ENCODE assay signal across 3 cellular contexts in the genomic region with DNA sequence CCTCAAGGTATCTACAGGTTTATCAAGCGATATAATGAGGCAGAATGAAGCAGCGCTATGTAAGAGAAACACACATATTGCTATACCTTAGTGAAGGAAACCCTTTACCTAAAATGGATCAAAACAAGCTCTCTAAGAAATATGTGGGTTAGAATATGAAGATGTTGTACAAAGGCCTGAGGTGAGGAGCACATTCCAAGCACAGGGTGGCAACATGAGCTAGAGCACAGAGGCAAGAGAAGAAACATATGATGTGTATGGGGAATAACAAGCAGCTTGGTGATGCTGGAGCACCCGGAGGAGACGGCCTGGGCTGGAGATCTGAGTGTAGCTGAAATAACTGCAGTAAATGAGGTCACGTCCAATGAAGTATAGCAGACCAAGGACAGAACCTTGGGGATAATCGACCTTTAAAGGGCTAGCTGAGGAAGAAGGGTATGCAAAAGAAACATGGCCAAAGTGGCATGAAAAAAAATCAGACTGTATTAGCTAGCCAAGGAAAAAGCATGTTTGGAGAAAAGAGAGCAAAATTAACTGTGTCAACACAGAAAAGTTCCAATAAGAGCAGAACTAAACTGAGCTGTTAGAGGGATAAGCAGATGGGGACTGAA.
TF ChIP-seq lines count a peak whose summit lies in the region.

No MANE protein-coding gene starts in this region.

TF ChIP-seq in SK-N-SH treated with all-trans-retinoic acid at 6 μM for 48 hours, 23 proteins besides CTCF, POLR2A, EP300 and RAD21 (continued from another document):
- no peak for TF ChIP-seq TOX (CRISPR knock-in tag; IDR thresholded peaks at IDR 0.05; ENCODE audit: borderline replicate concordance)
- TF ChIP-seq ZNF70 (CRISPR knock-in tag; IDR thresholded peaks at IDR 0.05), result no peak
- no peak for TF ChIP-seq ZC3H10 (CRISPR knock-in tag; IDR thresholded peaks at IDR 0.05)
- TF ChIP-seq CREB5 (CRISPR knock-in tag; IDR thresholded peaks at IDR 0.05; ENCODE audit: low read depth), result no peak
- no peak for TF ChIP-seq GLIS3 (CRISPR knock-in tag; IDR thresholded peaks at IDR 0.05)
- TF ChIP-seq RARB (CRISPR knock-in tag; IDR thresholded peaks at IDR 0.05), result no peak
- no peak for TF ChIP-seq SNAI2 (CRISPR knock-in tag; IDR thresholded peaks at IDR 0.05)
- TF ChIP-seq ARNTL (CRISPR knock-in tag; IDR thresholded peaks at IDR 0.05; ENCODE audit: borderline replicate concordance, low read depth), result no peak
- no peak for TF ChIP-seq ZFP3 (CRISPR knock-in tag; IDR thresholded peaks at IDR 0.05)

TF ChIP-seq in SK-N-SH, 30 proteins besides CTCF, POLR2A, EP300 and RAD21 (continued from another document):
- TF ChIP-seq TCF12 (IDR thresholded peaks at IDR 0.05) (no peak), EZH2phosphoT487 (IDR thresholded peaks at IDR 0.05; ENCODE audit: borderline replicate concordance, low read depth) (no peak), RCOR1 (IDR thresholded peaks at IDR 0.05; ENCODE audit: low read length) (no peak)
TF ChIP-seq in SK-N-SH: peak in this region for 0.

TF ChIP-seq in WTC11, 78 proteins besides CTCF, POLR2A, EP300 and RAD21:
- TF ChIP-seq, protein P1, sequence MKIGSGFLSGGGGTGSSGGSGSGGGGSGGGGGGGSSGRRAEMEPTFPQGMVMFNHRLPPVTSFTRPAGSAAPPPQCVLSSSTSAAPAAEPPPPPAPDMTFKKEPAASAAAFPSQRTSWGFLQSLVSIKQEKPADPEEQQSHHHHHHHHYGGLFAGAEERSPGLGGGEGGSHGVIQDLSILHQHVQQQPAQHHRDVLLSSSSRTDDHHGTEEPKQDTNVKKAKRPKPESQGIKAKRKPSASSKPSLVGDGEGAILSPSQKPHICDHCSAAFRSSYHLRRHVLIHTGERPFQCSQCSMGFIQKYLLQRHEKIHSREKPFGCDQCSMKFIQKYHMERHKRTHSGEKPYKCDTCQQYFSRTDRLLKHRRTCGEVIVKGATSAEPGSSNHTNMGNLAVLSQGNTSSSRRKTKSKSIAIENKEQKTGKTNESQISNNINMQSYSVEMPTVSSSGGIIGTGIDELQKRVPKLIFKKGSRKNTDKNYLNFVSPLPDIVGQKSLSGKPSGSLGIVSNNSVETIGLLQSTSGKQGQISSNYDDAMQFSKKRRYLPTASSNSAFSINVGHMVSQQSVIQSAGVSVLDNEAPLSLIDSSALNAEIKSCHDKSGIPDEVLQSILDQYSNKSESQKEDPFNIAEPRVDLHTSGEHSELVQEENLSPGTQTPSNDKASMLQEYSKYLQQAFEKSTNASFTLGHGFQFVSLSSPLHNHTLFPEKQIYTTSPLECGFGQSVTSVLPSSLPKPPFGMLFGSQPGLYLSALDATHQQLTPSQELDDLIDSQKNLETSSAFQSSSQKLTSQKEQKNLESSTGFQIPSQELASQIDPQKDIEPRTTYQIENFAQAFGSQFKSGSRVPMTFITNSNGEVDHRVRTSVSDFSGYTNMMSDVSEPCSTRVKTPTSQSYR (CRISPR knock-in tag; IDR thresholded peaks at IDR 0.05), result no peak
- no peak for TF ChIP-seq TCF7 (CRISPR knock-in tag; IDR thresholded peaks at IDR 0.05; ENCODE audit: low read depth)
- TF ChIP-seq NR2C2 (CRISPR knock-in tag; IDR thresholded peaks at IDR 0.05), result no peak
- TF ChIP-seq, protein P2, sequence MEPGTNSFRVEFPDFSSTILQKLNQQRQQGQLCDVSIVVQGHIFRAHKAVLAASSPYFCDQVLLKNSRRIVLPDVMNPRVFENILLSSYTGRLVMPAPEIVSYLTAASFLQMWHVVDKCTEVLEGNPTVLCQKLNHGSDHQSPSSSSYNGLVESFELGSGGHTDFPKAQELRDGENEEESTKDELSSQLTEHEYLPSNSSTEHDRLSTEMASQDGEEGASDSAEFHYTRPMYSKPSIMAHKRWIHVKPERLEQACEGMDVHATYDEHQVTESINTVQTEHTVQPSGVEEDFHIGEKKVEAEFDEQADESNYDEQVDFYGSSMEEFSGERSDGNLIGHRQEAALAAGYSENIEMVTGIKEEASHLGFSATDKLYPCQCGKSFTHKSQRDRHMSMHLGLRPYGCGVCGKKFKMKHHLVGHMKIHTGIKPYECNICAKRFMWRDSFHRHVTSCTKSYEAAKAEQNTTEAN (CRISPR knock-in tag; IDR thresholded peaks at IDR 0.05), result no peak
- TF ChIP-seq, protein P3, sequence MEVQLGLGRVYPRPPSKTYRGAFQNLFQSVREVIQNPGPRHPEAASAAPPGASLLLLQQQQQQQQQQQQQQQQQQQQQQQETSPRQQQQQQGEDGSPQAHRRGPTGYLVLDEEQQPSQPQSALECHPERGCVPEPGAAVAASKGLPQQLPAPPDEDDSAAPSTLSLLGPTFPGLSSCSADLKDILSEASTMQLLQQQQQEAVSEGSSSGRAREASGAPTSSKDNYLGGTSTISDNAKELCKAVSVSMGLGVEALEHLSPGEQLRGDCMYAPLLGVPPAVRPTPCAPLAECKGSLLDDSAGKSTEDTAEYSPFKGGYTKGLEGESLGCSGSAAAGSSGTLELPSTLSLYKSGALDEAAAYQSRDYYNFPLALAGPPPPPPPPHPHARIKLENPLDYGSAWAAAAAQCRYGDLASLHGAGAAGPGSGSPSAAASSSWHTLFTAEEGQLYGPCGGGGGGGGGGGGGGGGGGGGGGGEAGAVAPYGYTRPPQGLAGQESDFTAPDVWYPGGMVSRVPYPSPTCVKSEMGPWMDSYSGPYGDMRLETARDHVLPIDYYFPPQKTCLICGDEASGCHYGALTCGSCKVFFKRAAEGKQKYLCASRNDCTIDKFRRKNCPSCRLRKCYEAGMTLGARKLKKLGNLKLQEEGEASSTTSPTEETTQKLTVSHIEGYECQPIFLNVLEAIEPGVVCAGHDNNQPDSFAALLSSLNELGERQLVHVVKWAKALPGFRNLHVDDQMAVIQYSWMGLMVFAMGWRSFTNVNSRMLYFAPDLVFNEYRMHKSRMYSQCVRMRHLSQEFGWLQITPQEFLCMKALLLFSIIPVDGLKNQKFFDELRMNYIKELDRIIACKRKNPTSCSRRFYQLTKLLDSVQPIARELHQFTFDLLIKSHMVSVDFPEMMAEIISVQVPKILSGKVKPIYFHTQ (CRISPR knock-in tag; IDR thresholded peaks at IDR 0.05), result no peak
- TF ChIP-seq ZMAT4 (CRISPR knock-in tag; IDR thresholded peaks at IDR 0.05), result no peak
- TF ChIP-seq, protein P4, sequence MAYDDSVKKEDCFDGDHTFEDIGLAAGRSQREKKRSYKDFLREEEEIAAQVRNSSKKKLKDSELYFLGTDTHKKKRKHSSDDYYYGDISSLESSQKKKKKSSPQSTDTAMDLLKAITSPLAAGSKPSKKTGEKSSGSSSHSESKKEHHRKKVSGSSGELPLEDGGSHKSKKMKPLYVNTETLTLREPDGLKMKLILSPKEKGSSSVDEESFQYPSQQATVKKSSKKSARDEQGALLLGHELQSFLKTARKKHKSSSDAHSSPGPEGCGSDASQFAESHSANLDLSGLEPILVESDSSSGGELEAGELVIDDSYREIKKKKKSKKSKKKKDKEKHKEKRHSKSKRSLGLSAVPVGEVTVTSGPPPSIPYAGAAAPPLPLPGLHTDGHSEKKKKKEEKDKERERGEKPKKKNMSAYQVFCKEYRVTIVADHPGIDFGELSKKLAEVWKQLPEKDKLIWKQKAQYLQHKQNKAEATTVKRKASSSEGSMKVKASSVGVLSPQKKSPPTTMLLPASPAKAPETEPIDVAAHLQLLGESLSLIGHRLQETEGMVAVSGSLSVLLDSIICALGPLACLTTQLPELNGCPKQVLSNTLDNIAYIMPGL (CRISPR knock-in tag; IDR thresholded peaks at IDR 0.05), result no peak
- no peak for TF ChIP-seq ZNF232 (CRISPR knock-in tag; IDR thresholded peaks at IDR 0.05)
- no peak for TF ChIP-seq ZNF396 (CRISPR knock-in tag; IDR thresholded peaks at IDR 0.05; ENCODE audit: borderline replicate concordance)
- TF ChIP-seq TP53 (CRISPR knock-in tag; IDR thresholded peaks at IDR 0.05), result no peak
